ENCODE assay signal across 8 cellular contexts in the genomic region with DNA sequence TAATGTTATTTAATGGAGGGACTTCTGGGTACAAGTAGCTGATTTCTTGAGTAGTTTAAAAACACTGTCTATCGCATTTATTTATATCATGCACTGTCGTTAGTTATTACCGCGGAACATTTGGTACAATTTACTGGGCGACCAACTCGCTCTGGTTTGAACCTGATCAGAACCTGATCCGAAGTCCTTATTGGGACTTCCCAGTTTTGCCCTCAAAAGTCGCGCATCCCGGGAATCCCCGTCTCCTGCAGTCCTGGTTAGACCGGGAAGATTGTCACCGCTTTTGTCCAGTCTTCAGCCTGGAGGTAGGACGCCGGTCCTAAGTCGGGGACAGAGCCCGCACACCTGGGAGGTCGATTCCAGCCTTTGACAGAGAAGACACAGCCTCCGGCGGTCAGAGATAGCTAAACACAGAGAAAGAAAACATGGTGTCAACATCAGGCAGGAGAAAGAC. TPM values are rescaled to one million over a fixed set of nuclear protein-coding genes. Genes with fewer than 3 reads are reported as not detected.
A peak's percentile ranks its signal among the peaks of the same experiment; 100 is the strongest.
DNase-seq lines count a peak whose midpoint lies in the region; ATAC-seq, FAIRE-seq and TF ChIP-seq lines count a peak whose summit lies in the region.

No MANE protein-coding gene starts in this region.

- ATAC-seq in GM23338: peak; percentile 15
- ATAC-seq in HepG2: peak; percentile 52
- no peak for ATAC-seq in stimulated activated memory B cell treated with anti-CD40 and anti-IgM and Interleukin-4, amounts not matched to agents 10 μg/mL and 1 μg/mL and 100 μg/mL, for 72 hours

- H3K9me2 ChIP-seq in GM23338 (ENCODE audit: insufficient read depth): no peaks in the 10 kb centered on the region

- H3K4me3 Mint-ChIP-seq in GM23338 (peak overlapping the region; percentile 99), chondrocyte (ENCODE audit: unreplicated experiment) (peak overlapping the region; percentile 96)
- peak overlapping the region; percentile 97 for H3K4me3 Mint-ChIP-seq in stimulated activated memory B cell treated with anti-CD40 and anti-IgM and Interleukin-4, amounts not matched to agents 10 μg/mL and 1 μg/mL and 100 μg/mL, for 72 hours

- H3K9me3 Mint-ChIP-seq in GM23338 (no peaks in the 10 kb centered on the region; the same call in 2 of the 3 replicates), chondrocyte (ENCODE audit: low read depth) (no peaks in the 10 kb centered on the region)
- no peaks in the 10 kb centered on the region for H3K9me3 Mint-ChIP-seq in stimulated activated memory B cell treated with anti-CD40 and anti-IgM and Interleukin-4, amounts not matched to agents 10 μg/mL and 1 μg/mL and 100 μg/mL, for 72 hours

- H3K4me1 Mint-ChIP-seq in GM23338 (peaks cover 13% of the 10 kb centered on the region; the same call in 2 of the 3 replicates), chondrocyte (ENCODE audit: low read depth) (peaks cover 27% of the 10 kb centered on the region)
- H3K4me1 Mint-ChIP-seq in stimulated activated memory B cell treated with anti-CD40 and anti-IgM and Interleukin-4, amounts not matched to agents 10 μg/mL and 1 μg/mL and 100 μg/mL, for 72 hours: peaks cover 31% of the 10 kb centered on the region

- H3K27me3 Mint-ChIP-seq in GM23338 (ENCODE audit: insufficient read depth, low read depth, poor library complexity): peaks cover 21% of the 10 kb centered on the region
- H3K27me3 Mint-ChIP-seq in chondrocyte (ENCODE audit: low read depth): no peaks in the 10 kb centered on the region
- no peaks in the 10 kb centered on the region for H3K27me3 Mint-ChIP-seq in stimulated activated memory B cell treated with anti-CD40 and anti-IgM and Interleukin-4, amounts not matched to agents 10 μg/mL and 1 μg/mL and 100 μg/mL, for 72 hours

- BruUV-seq in HepG2 (replicated peaks; lab: Mats Ljungman, UMichigan): TSS peak; percentile 75

- peaks cover 23% of the 10 kb centered on the region for H3K36me3 ChIP-seq in BLaER1
- no peaks in the 10 kb centered on the region for H3K36me3 ChIP-seq in GM23338 (ENCODE audit: insufficient read depth)
- peaks cover 7% of the 10 kb centered on the region; the same call in 1 of the 2 replicates for H3K36me3 ChIP-seq in SJCRH30
- 0 out of 5 replicates have a peak, but pooled peaks cover 0 to 4% of the 10 kb centered on the region in 2 experiments for H3K36me3 ChIP-seq in HepG2 (replicated peaks in 1 of 2; ENCODE audit: control insufficient read depth in 1 of 2, insufficient read depth in 2 of 2, low read length in 2 of 2)

- no peak for TF ChIP-seq POLR2A in HepG2 (IDR thresholded peaks at IDR 0.05; ENCODE audit: insufficient read depth in 1 of 2, low read depth in 2 of 2, low read length in 2 of 2)

- TF ChIP-seq RAD21 in HepG2 (CRISPR knock-in tag; IDR thresholded peaks at IDR 0.05): no peak

- H3K36me3 Mint-ChIP-seq in GM23338 (ENCODE audit: low read depth) (peaks cover 7% of the 10 kb centered on the region; the same call in 1 of the 3 replicates), chondrocyte (ENCODE audit: low read depth) (peaks cover 8% of the 10 kb centered on the region)
- H3K36me3 Mint-ChIP-seq in stimulated activated memory B cell treated with anti-CD40 and anti-IgM and Interleukin-4, amounts not matched to agents 10 μg/mL and 1 μg/mL and 100 μg/mL, for 72 hours: peaks cover 17% of the 10 kb centered on the region

- no peaks in the 10 kb centered on the region for H3F3A ChIP-seq in GM23338 (replicated peaks; ENCODE audit: low read depth)

- H3K4me3 ChIP-seq in BLaER1: peak overlapping the region; percentile 80
- H3K4me3 ChIP-seq in GM23338: peak overlapping the region; percentile 77
- peak overlapping the region; percentile 75 for H3K4me3 ChIP-seq in SJCRH30
- H3K4me3 ChIP-seq in HepG2 (replicated peaks in 1 of 3; ENCODE audit: insufficient read depth in 1 of 3, low read depth in 2 of 3, low read length in 3 of 3): peak overlapping the region; percentile 70 to 80 (median 73)

- H3K9me3 ChIP-seq in BLaER1 (no peaks in the 10 kb centered on the region), SJCRH30 (replicated peaks) (no peaks in the 10 kb centered on the region), HepG2 (ENCODE audit: low read length) (no peaks in the 10 kb centered on the region)

- H3K4me2 ChIP-seq in BLaER1 (peak overlapping the region; percentile 96), GM23338 (peak overlapping the region; percentile 84), HepG2 (ENCODE audit: low read depth, low read length) (peak overlapping the region; percentile 85)

- H3K79me2 ChIP-seq in GM23338 (replicated peaks; ENCODE audit: insufficient read depth): no peaks in the 10 kb centered on the region; the same call in 1 of the 2 replicates
- H3K79me2 ChIP-seq in HepG2 (ENCODE audit: insufficient read depth, low read length): no peaks in the 10 kb centered on the region

- TF ChIP-seq CTCF in GM23338 (conservative IDR thresholded peaks at IDR 0.05; ENCODE audit: low read depth in 2 of 2) (no peak), chondrocyte (IDR thresholded peaks at IDR 0.05) (peak; percentile 3), HepG2 (CRISPR knock-in tag; IDR thresholded peaks at IDR 0.05) (no peak)

- H3K27ac Mint-ChIP-seq in GM23338: peak overlapping the region; percentile 98
- peak overlapping the region; percentile 98 for H3K27ac Mint-ChIP-seq in chondrocyte (ENCODE audit: unreplicated experiment)
- H3K27ac Mint-ChIP-seq in stimulated activated memory B cell treated with anti-CD40 and anti-IgM and Interleukin-4, amounts not matched to agents 10 μg/mL and 1 μg/mL and 100 μg/mL, for 72 hours: peak overlapping the region; percentile 97

- no peak for FAIRE-seq in HepG2 (lab: Jason Lieb, UNC)

- in situ Hi-C loops in HepG2 (cut with HindIII; ENCODE audit: extremely low pct_ligation_motif_present, low pct_unique_long_range_greater_than_20kb): no loop called here

- H3K27me3 ChIP-seq in BLaER1 (no peaks in the 10 kb centered on the region), GM23338 (ENCODE audit: insufficient read depth) (no peaks in the 10 kb centered on the region), SJCRH30 (no peaks in the 10 kb centered on the region), HepG2 (ENCODE audit: control insufficient read depth in 1 of 2, insufficient read depth in 2 of 2, low read length in 2 of 2) (peaks cover 0 to 7% of the 10 kb centered on the region in 2 experiments; a peak in 2 of 5 replicates)

- CTCF ChIA-PET in HepG2 (lab: Yijun Ruan, JAX; ENCODE audit: low intra/inter-chr PET ratio, low total read pairs): no interaction called here

- POLR2A ChIA-PET in HepG2 (lab: Yijun Ruan, JAX): interaction anchor here (2.0 to 2.3 kb wide), 2 partner anchors 9 to 34 kb away, joined by 7 to 12 read pairs; a partner anchor contains a TSS

- intact Hi-C loops in HepG2 (cut with micrococcal nuclease; ENCODE audit: unreplicated experiment): no loop called here

- H3K27ac ChIP-seq in BLaER1: peak overlapping the region; percentile 80
- peak overlapping the region; percentile 85; the same call in 1 of the 2 replicates for H3K27ac ChIP-seq in GM23338 (ENCODE audit: low read depth)
- no peak overlapping the region; the same call in 1 of the 2 replicates for H3K27ac ChIP-seq in SJCRH30
- peak overlapping the region; percentile 79 for H3K27ac ChIP-seq in HepG2 (ENCODE audit: extremely low read length, insufficient read depth, low read length)

- TF ChIP-seq EP300 in HepG2 (IDR thresholded peaks at IDR 0.05; ENCODE audit: low read depth in 2 of 2, low read length in 2 of 2) (no peak), HepG2 (CRISPR knock-in tag; IDR thresholded peaks at IDR 0.05; ENCODE audit: borderline replicate concordance) (no peak)

- H4K20me1 ChIP-seq in BLaER1 (no peaks in the 10 kb centered on the region), GM23338 (replicated peaks; ENCODE audit: insufficient read depth) (no peaks in the 10 kb centered on the region; the same call in 1 of the 2 replicates), HepG2 (ENCODE audit: insufficient read depth, low read length) (no peaks in the 10 kb centered on the region)

- DNase-seq in GM23338 (ENCODE audit: low spot score): peak; percentile 60
- DNase-seq in SJCRH30: peak in 1 of 2 experiments; percentile 21
- DNase-seq in chondrocyte (ENCODE audit: low spot score): no peak
- no peak for DNase-seq in HepG2 (ENCODE audit: low spot score)
- DNase-seq in NCI-H526 treated with DMSO at 0.1 percent for 48 hours (lab: John Stamatoyannopoulos, UW): no peak
- no peak for DNase-seq in MV-4-11 (lab: John Stamatoyannopoulos, UW)

- peaks cover 24% of the 10 kb centered on the region for H3K4me1 ChIP-seq in BLaER1
- peaks cover 8% of the 10 kb centered on the region; the same call in 1 of the 2 replicates for H3K4me1 ChIP-seq in GM23338 (ENCODE audit: insufficient read depth)
- H3K4me1 ChIP-seq in SJCRH30: no peaks in the 10 kb centered on the region
- peaks cover 23% of the 10 kb centered on the region for H3K4me1 ChIP-seq in HepG2 (ENCODE audit: insufficient read depth, low read length)

- peak overlapping the region; percentile 93 for H2AFZ ChIP-seq in GM23338
- peak overlapping the region; percentile 55 for H2AFZ ChIP-seq in HepG2 (ENCODE audit: low read length)

- peak overlapping the region; percentile 88 for H3K9ac ChIP-seq in BLaER1
- peak overlapping the region; percentile 84 for H3K9ac ChIP-seq in HepG2 (ENCODE audit: insufficient read depth, low read depth, low read length)

- WGBS in HepG2 (ENCODE audit: low lambda C conversion rate): 2% methylated on average over 16 of the region's 20 CpGs

RNA-seq across cellular contexts. Expression of a gene that starts 0.7 kb away (rescaled TPM):
- 8.0 and 9.5 TPM in 2 replicates for total RNA-seq in GM23338 (2014; rRNA removed; shearing (Covaris generic))
- polyA plus RNA-seq in GM23338 (2016; fragmentation: Nextera tagmentation; extraction: Ambion mirVana) (5.2 and 6.5 TPM in 2 replicates), HepG2 (2011; rRNA removed) (10.0 and 10.1 TPM in 2 replicates)
- 11.9 and 14.9 TPM in 2 replicates for total RNA-seq in SJCRH30 (2014; rRNA removed; shearing (Covaris generic))
- total RNA-seq in chondrocyte (22.7 to 37.4 TPM (median 27.2 TPM) in 3 replicates), HepG2 (2016; rRNA removed; fragmentation: Illumina TruSeq; extraction: Trizol) (6.7 and 13.7 TPM in 2 replicates)
- 1.8 and 2.2 TPM in 2 replicates for total RNA-seq in HepG2 (2016; cell fraction: cytosol; rRNA removed; fragmentation: Illumina TruSeq; extraction: Trizol; ENCODE audit: low read depth)
- total RNA-seq in HepG2 (2016; cell fraction: insoluble cytoplasmic fraction; rRNA removed; fragmentation: Illumina TruSeq; extraction: Trizol): 8.0 and 12.5 TPM in 2 replicates
- total RNA-seq in HepG2 (2016; cell fraction: membrane; rRNA removed; fragmentation: Illumina TruSeq; extraction: Trizol): 3.0 and 3.5 TPM in 2 replicates
- total RNA-seq in HepG2 (2016; cell fraction: nucleus; rRNA removed; fragmentation: Illumina TruSeq; extraction: Trizol): 18.3 and 18.9 TPM in 2 replicates
- polyA plus RNA-seq in HepG2 (2011; cell fraction: cytosol; rRNA removed): 5.0 and 7.4 TPM in 2 replicates
- polyA plus RNA-seq in HepG2 (2011; cell fraction: nucleus; rRNA removed): 10.6 and 11.1 TPM in 2 replicates
- 10.4 and 11.3 TPM in 2 replicates for polyA plus RNA-seq in HepG2 (2012)
- 0.95 and 1.3 TPM in 2 replicates for polyA plus RNA-seq in HepG2 (2016; cell fraction: cytosol; fragmentation: Illumina TruSeq; extraction: Trizol; ENCODE audit: low read depth)
- 6.2 and 8.3 TPM in 2 replicates for polyA plus RNA-seq in HepG2 (2016; cell fraction: insoluble cytoplasmic fraction; fragmentation: Illumina TruSeq; extraction: Trizol; ENCODE audit: low read depth)
- polyA plus RNA-seq in HepG2 (2016; cell fraction: membrane; fragmentation: Illumina TruSeq; extraction: Trizol; ENCODE audit: low read depth): 2.4 TPM in 2 replicates
- polyA plus RNA-seq in HepG2 (2016; cell fraction: nucleus; fragmentation: Illumina TruSeq; extraction: Trizol; ENCODE audit: insufficient read depth, low read depth): 21.3 and 21.9 TPM in 2 replicates
- 4.3 and 5.8 TPM in 2 replicates for polyA minus RNA-seq in HepG2 (2011; rRNA and poly(A)+ RNA removed; ENCODE audit: low replicate concordance)
- polyA minus RNA-seq in HepG2 (2011; cell fraction: cytosol; rRNA and poly(A)+ RNA removed): 4.4 and 5.8 TPM in 2 replicates
- polyA minus RNA-seq in HepG2 (2011; cell fraction: nucleus; rRNA and poly(A)+ RNA removed): 26.1 and 29.2 TPM in 2 replicates

RNA-seq across cellular contexts. Expression of a gene that starts 34.4 kb away (rescaled TPM):
- 14.6 and 19.4 TPM in 2 replicates for total RNA-seq in GM23338 (2014; rRNA removed; shearing (Covaris generic))
- 3.9 and 5.0 TPM in 2 replicates for polyA plus RNA-seq in GM23338 (2016; fragmentation: Nextera tagmentation; extraction: Ambion mirVana)
- total RNA-seq in SJCRH30 (2014; rRNA removed; shearing (Covaris generic)): 29.3 and 32.2 TPM in 2 replicates
- 39.1 to 41.8 TPM (median 40.6 TPM) in 3 replicates for total RNA-seq in chondrocyte
- total RNA-seq in HepG2 (2016; rRNA removed; fragmentation: Illumina TruSeq; extraction: Trizol): 18.5 and 22.6 TPM in 2 replicates
- total RNA-seq in HepG2 (2016; cell fraction: cytosol; rRNA removed; fragmentation: Illumina TruSeq; extraction: Trizol; ENCODE audit: low read depth): 2.3 and 2.6 TPM in 2 replicates
- total RNA-seq in HepG2 (2016; cell fraction: insoluble cytoplasmic fraction; rRNA removed; fragmentation: Illumina TruSeq; extraction: Trizol): 18.5 and 23.2 TPM in 2 replicates
- 7.6 and 9.0 TPM in 2 replicates for total RNA-seq in HepG2 (2016; cell fraction: membrane; rRNA removed; fragmentation: Illumina TruSeq; extraction: Trizol)
- total RNA-seq in HepG2 (2016; cell fraction: nucleus; rRNA removed; fragmentation: Illumina TruSeq; extraction: Trizol): 20.3 and 21.3 TPM in 2 replicates
- 10.6 and 11.5 TPM in 2 replicates for polyA plus RNA-seq in HepG2 (2011; rRNA removed)
- polyA plus RNA-seq in HepG2 (2011; cell fraction: cytosol; rRNA removed): 6.0 and 9.2 TPM in 2 replicates
- polyA plus RNA-seq in HepG2 (2011; cell fraction: nucleus; rRNA removed): 7.8 and 8.4 TPM in 2 replicates
- polyA plus RNA-seq in HepG2 (2012): 13.9 and 14.9 TPM in 2 replicates
- 0.85 and 1.0 TPM in 2 replicates for polyA plus RNA-seq in HepG2 (2016; cell fraction: cytosol; fragmentation: Illumina TruSeq; extraction: Trizol; ENCODE audit: low read depth)
- polyA plus RNA-seq in HepG2 (2016; cell fraction: insoluble cytoplasmic fraction; fragmentation: Illumina TruSeq; extraction: Trizol; ENCODE audit: low read depth): 18.4 and 20.6 TPM in 2 replicates
- polyA plus RNA-seq in HepG2 (2016; cell fraction: membrane; fragmentation: Illumina TruSeq; extraction: Trizol; ENCODE audit: low read depth): 4.1 and 4.8 TPM in 2 replicates
- polyA plus RNA-seq in HepG2 (2016; cell fraction: nucleus; fragmentation: Illumina TruSeq; extraction: Trizol; ENCODE audit: insufficient read depth, low read depth): 15.3 and 17.3 TPM in 2 replicates
- polyA minus RNA-seq in HepG2 (2011; rRNA and poly(A)+ RNA removed; ENCODE audit: low replicate concordance): 12.2 and 30.0 TPM in 2 replicates
- polyA minus RNA-seq in HepG2 (2011; cell fraction: cytosol; rRNA and poly(A)+ RNA removed): 14.8 and 21.8 TPM in 2 replicates
- polyA minus RNA-seq in HepG2 (2011; cell fraction: nucleus; rRNA and poly(A)+ RNA removed): 49.8 and 50.1 TPM in 2 replicates

RNA-seq across cellular contexts. Expression of a gene that starts 44.3 kb away (rescaled TPM):
- not detected in 2 replicates for total RNA-seq in GM23338 (2014; rRNA removed; shearing (Covaris generic))
- polyA plus RNA-seq in GM23338 (2016; fragmentation: Nextera tagmentation; extraction: Ambion mirVana) (not detected in 2 replicates), HepG2 (2011; rRNA removed) (not detected in 2 replicates)
- total RNA-seq in SJCRH30 (2014; rRNA removed; shearing (Covaris generic)): not detected in 2 replicates
- total RNA-seq in chondrocyte (not detected in 3 replicates), HepG2 (2016; rRNA removed; fragmentation: Illumina TruSeq; extraction: Trizol) (not detected in 2 replicates)
- total RNA-seq in HepG2 (2016; cell fraction: cytosol; rRNA removed; fragmentation: Illumina TruSeq; extraction: Trizol; ENCODE audit: low read depth): not detected in 2 replicates
- not detected in 2 replicates for total RNA-seq in HepG2 (2016; cell fraction: insoluble cytoplasmic fraction; rRNA removed; fragmentation: Illumina TruSeq; extraction: Trizol)
- total RNA-seq in HepG2 (2016; cell fraction: membrane; rRNA removed; fragmentation: Illumina TruSeq; extraction: Trizol): not detected in 2 replicates
- total RNA-seq in HepG2 (2016; cell fraction: nucleus; rRNA removed; fragmentation: Illumina TruSeq; extraction: Trizol): not detected in 2 replicates
- polyA plus RNA-seq in HepG2 (2011; cell fraction: cytosol; rRNA removed): not detected in 2 replicates
- polyA plus RNA-seq in HepG2 (2011; cell fraction: nucleus; rRNA removed): not detected in 2 replicates
- not detected in 2 replicates for polyA plus RNA-seq in HepG2 (2012)
- polyA plus RNA-seq in HepG2 (2016; cell fraction: cytosol; fragmentation: Illumina TruSeq; extraction: Trizol; ENCODE audit: low read depth): not detected in 2 replicates
- not detected in 2 replicates for polyA plus RNA-seq in HepG2 (2016; cell fraction: insoluble cytoplasmic fraction; fragmentation: Illumina TruSeq; extraction: Trizol; ENCODE audit: low read depth)
- polyA plus RNA-seq in HepG2 (2016; cell fraction: membrane; fragmentation: Illumina TruSeq; extraction: Trizol; ENCODE audit: low read depth): not detected in 2 replicates
- not detected in 2 replicates for polyA plus RNA-seq in HepG2 (2016; cell fraction: nucleus; fragmentation: Illumina TruSeq; extraction: Trizol; ENCODE audit: insufficient read depth, low read depth)
- not detected in 2 replicates for polyA minus RNA-seq in HepG2 (2011; rRNA and poly(A)+ RNA removed; ENCODE audit: low replicate concordance)
- polyA minus RNA-seq in HepG2 (2011; cell fraction: cytosol; rRNA and poly(A)+ RNA removed): not detected in 2 replicates
- polyA minus RNA-seq in HepG2 (2011; cell fraction: nucleus; rRNA and poly(A)+ RNA removed): not detected in 2 replicates
